ENCODE assay signal across 1 cellular context in the genomic region with DNA sequence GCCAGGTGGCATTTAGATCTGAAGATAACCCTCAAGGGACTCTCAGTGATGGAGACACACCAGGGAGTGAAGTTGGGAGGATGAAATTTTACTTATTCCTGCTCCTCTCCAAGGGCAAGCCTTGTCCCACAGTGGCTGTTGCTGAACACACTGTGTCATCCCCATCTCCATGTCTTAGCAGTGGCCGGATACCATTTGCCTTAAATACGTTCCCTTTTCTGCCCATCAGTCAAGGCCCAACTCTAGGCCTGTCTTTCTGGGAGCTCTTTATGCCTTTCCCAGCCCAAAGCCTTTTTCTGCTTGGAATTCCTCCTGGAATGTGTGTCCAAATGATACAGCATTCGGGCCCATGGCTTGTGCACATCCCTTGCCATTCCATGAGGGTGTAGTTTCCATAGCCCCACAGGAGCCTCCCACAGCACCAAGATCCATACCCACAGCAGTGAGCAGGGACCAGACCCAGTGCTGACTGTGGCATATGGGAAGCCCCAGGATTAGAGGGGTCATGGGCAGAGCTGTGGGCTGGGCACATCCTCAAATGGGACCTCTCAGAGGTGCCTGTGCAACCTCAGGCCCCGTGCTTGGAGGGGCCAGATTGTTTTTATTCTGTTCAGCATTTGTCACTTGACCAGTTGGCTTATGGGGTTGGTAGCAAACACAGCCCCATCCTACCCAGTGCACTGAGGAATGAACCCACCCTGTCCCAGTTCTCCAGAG.
TF ChIP-seq lines count a peak whose summit lies in the region.

No MANE protein-coding gene starts in this region.

TF ChIP-seq in H1, 55 proteins besides CTCF, POLR2A, EP300 and RAD21:
- TF ChIP-seq NANOG (IDR thresholded peaks at IDR 0.05; ENCODE audit: insufficient read depth, low read depth, low read length, poor library complexity, severe bottlenecking) (no peak), NRF1 (IDR thresholded peaks at IDR 0.05; ENCODE audit: low read depth, low read length) (no peak), SP4 (IDR thresholded peaks at IDR 0.05; ENCODE audit: low read length) (no peak)
- TF ChIP-seq, protein P1, sequence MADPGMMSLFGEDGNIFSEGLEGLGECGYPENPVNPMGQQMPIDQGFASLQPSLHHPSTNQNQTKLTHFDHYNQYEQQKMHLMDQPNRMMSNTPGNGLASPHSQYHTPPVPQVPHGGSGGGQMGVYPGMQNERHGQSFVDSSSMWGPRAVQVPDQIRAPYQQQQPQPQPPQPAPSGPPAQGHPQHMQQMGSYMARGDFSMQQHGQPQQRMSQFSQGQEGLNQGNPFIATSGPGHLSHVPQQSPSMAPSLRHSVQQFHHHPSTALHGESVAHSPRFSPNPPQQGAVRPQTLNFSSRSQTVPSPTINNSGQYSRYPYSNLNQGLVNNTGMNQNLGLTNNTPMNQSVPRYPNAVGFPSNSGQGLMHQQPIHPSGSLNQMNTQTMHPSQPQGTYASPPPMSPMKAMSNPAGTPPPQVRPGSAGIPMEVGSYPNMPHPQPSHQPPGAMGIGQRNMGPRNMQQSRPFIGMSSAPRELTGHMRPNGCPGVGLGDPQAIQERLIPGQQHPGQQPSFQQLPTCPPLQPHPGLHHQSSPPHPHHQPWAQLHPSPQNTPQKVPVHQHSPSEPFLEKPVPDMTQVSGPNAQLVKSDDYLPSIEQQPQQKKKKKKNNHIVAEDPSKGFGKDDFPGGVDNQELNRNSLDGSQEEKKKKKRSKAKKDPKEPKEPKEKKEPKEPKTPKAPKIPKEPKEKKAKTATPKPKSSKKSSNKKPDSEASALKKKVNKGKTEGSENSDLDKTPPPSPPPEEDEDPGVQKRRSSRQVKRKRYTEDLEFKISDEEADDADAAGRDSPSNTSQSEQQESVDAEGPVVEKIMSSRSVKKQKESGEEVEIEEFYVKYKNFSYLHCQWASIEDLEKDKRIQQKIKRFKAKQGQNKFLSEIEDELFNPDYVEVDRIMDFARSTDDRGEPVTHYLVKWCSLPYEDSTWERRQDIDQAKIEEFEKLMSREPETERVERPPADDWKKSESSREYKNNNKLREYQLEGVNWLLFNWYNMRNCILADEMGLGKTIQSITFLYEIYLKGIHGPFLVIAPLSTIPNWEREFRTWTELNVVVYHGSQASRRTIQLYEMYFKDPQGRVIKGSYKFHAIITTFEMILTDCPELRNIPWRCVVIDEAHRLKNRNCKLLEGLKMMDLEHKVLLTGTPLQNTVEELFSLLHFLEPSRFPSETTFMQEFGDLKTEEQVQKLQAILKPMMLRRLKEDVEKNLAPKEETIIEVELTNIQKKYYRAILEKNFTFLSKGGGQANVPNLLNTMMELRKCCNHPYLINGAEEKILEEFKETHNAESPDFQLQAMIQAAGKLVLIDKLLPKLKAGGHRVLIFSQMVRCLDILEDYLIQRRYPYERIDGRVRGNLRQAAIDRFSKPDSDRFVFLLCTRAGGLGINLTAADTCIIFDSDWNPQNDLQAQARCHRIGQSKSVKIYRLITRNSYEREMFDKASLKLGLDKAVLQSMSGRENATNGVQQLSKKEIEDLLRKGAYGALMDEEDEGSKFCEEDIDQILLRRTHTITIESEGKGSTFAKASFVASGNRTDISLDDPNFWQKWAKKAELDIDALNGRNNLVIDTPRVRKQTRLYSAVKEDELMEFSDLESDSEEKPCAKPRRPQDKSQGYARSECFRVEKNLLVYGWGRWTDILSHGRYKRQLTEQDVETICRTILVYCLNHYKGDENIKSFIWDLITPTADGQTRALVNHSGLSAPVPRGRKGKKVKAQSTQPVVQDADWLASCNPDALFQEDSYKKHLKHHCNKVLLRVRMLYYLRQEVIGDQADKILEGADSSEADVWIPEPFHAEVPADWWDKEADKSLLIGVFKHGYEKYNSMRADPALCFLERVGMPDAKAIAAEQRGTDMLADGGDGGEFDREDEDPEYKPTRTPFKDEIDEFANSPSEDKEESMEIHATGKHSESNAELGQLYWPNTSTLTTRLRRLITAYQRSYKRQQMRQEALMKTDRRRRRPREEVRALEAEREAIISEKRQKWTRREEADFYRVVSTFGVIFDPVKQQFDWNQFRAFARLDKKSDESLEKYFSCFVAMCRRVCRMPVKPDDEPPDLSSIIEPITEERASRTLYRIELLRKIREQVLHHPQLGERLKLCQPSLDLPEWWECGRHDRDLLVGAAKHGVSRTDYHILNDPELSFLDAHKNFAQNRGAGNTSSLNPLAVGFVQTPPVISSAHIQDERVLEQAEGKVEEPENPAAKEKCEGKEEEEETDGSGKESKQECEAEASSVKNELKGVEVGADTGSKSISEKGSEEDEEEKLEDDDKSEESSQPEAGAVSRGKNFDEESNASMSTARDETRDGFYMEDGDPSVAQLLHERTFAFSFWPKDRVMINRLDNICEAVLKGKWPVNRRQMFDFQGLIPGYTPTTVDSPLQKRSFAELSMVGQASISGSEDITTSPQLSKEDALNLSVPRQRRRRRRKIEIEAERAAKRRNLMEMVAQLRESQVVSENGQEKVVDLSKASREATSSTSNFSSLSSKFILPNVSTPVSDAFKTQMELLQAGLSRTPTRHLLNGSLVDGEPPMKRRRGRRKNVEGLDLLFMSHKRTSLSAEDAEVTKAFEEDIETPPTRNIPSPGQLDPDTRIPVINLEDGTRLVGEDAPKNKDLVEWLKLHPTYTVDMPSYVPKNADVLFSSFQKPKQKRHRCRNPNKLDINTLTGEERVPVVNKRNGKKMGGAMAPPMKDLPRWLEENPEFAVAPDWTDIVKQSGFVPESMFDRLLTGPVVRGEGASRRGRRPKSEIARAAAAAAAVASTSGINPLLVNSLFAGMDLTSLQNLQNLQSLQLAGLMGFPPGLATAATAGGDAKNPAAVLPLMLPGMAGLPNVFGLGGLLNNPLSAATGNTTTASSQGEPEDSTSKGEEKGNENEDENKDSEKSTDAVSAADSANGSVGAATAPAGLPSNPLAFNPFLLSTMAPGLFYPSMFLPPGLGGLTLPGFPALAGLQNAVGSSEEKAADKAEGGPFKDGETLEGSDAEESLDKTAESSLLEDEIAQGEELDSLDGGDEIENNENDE (IDR thresholded peaks at IDR 0.05; ENCODE audit: insufficient replicate concordance, low read length), result no peak
